2 cellular contexts compared by ENCODE assay signal in genomic region chr3:190305406-190305805, GRCh38.
A peak's percentile ranks its signal among the peaks of the same experiment; 100 is the strongest.
TF ChIP-seq lines count a peak whose summit lies in the region.

No MANE protein-coding gene starts in this region.

TF ChIP-seq in HCT116, 20 proteins besides CTCF, POLR2A, EP300 and RAD21 (continued from another document):
- no peak for TF ChIP-seq ZBTB33 (IDR thresholded peaks at IDR 0.05; ENCODE audit: extremely low read depth, insufficient replicate concordance, low read length)
- no peak for TF ChIP-seq POLR2AphosphoS5 (IDR thresholded peaks at IDR 0.05; ENCODE audit: low read depth, low read length)
- TF ChIP-seq SIN3A (IDR thresholded peaks at IDR 0.05; ENCODE audit: low read depth): no peak
- 0 out of 2 replicates have a peak, but pooled peaks have one; percentile 8 for TF ChIP-seq FOSL1 (IDR thresholded peaks at IDR 0.05; ENCODE audit: low read depth)
- TF ChIP-seq YY1 (IDR thresholded peaks at IDR 0.05; ENCODE audit: extremely low read depth, insufficient replicate concordance, low read depth, low read length): no peak

TF ChIP-seq in WTC11, 78 proteins besides CTCF, POLR2A, EP300 and RAD21 (continued from another document):
- TF ChIP-seq E2F4 (CRISPR knock-in tag; IDR thresholded peaks at IDR 0.05; ENCODE audit: borderline replicate concordance, low read depth) (no peak), GTF2I (CRISPR knock-in tag; conservative IDR thresholded peaks at IDR 0.05) (no peak), PREB (CRISPR knock-in tag; IDR thresholded peaks at IDR 0.05; ENCODE audit: borderline replicate concordance) (no peak), NFYB (CRISPR knock-in tag; conservative IDR thresholded peaks at IDR 0.05; ENCODE audit: low read depth) (no peak), ZNF396 (CRISPR knock-in tag; IDR thresholded peaks at IDR 0.05; ENCODE audit: borderline replicate concordance) (no peak), ATF1 (CRISPR knock-in tag; IDR thresholded peaks at IDR 0.05) (no peak), ZNF263 (CRISPR knock-in tag; IDR thresholded peaks at IDR 0.05; ENCODE audit: low read depth) (no peak), MXD4 (CRISPR knock-in tag; IDR thresholded peaks at IDR 0.05; ENCODE audit: borderline replicate concordance) (no peak), FOXJ3 (CRISPR knock-in tag; IDR thresholded peaks at IDR 0.05; ENCODE audit: borderline replicate concordance) (no peak), ELF4 (CRISPR knock-in tag; IDR thresholded peaks at IDR 0.05; ENCODE audit: low read depth) (no peak), ZNF138 (CRISPR knock-in tag; conservative IDR thresholded peaks at IDR 0.05) (no peak), RORB (CRISPR knock-in tag; IDR thresholded peaks at IDR 0.05) (no peak), E2F1 (CRISPR knock-in tag; IDR thresholded peaks at IDR 0.05) (no peak), SOX15 (CRISPR knock-in tag; IDR thresholded peaks at IDR 0.05) (no peak)
